In the genomic region with DNA sequence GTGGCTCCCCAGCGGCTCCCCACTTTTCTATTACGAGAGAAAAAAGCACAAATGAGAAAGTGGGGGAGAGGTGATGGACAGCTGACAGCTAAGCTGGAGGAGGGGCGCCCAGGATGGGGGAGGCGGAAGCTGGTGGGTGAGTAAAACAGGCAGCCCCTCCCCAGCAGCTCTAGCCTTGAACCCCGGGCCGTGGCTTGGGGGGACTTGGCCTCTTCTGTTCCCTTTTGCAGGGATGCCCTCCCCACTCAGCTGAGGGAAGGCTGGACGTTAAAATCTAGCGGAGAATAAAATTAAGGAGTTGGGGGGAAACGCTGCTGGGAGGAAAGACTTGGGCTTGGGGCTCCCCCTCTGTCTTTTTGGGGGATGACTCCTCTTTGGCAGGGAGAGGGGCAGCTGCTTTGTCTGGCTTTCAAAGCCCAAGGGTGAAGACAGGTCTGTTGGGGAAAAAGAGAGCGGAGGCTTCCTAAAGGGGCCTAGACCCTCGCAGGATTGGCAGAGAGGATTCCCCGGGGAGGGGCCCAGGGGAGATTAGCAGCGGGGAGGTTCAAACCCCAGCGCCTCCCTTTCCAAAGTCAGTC, we compare ENCODE assay signal across 7 cellular contexts. TPM values are rescaled to one million over a fixed set of nuclear protein-coding genes. Genes with fewer than 3 reads are reported as not detected.
A peak's percentile ranks its signal among the peaks of the same experiment; 100 is the strongest.
DNase-seq lines count a peak whose midpoint lies in the region; ATAC-seq, FAIRE-seq and TF ChIP-seq lines count a peak whose summit lies in the region.
"Had no signal": no experiment of that assay in that cellular context is flagged by ENCODE, and none has a peak within 500 bp of the region (broad histone marks: within the 10 kb centered on the region; RNA-seq: fewer than 3 reads in every experiment).

No MANE protein-coding gene starts in this region.

- intact Hi-C loops in left colon (cut with DNase I, micrococcal nuclease) = no loop called here

- peak; percentile 10 for ATAC-seq in HG03457 (IDR thresholded peaks at IDR 0.05; ENCODE audit: unreplicated experiment)
- ATAC-seq in left colon = no peak
- ATAC-seq in GM18870 (IDR thresholded peaks at IDR 0.05; ENCODE audit: unreplicated experiment) = no peak

- H3K36me3 ChIP-seq in bronchial epithelial cell (ENCODE audit: control insufficient read depth, insufficient read depth, low read length) = peaks cover 9% of the 10 kb centered on the region
- peaks cover 41% of the 10 kb centered on the region for H3K36me3 ChIP-seq in neutrophil

- no peak for FAIRE-seq in bronchial epithelial cell (lab: Jason Lieb, UNC)

- no peak for TF ChIP-seq CTCF in GM12864 (IDR thresholded peaks at IDR 0.05; ENCODE audit: low read depth, low read length, missing control alignments)
- no peak for TF ChIP-seq CTCF in bronchial epithelial cell (IDR thresholded peaks at IDR 0.05; ENCODE audit: insufficient read depth, low read length, severe bottlenecking)
- TF ChIP-seq CTCF in neutrophil (IDR thresholded peaks at IDR 0.05) = no peak

- no peaks in the 10 kb centered on the region for H3K9me3 ChIP-seq in neutrophil

- DNase-seq in GM12864 (ENCODE audit: low read depth) (no peak), bronchial epithelial cell (ENCODE audit: low read depth) (no peak), left colon (no peak)

- no peaks in the 10 kb centered on the region for H3K27me3 ChIP-seq in bronchial epithelial cell (ENCODE audit: control insufficient read depth, insufficient read depth, low read length)
- peaks cover 6% of the 10 kb centered on the region for H3K27me3 ChIP-seq in neutrophil
- H3K27me3 ChIP-seq: SJSA1 had no signal

- H3K27ac ChIP-seq in neutrophil = no peak overlapping the region

- peaks cover 17 to 20% of the 10 kb centered on the region in 2 experiments for H3K4me1 ChIP-seq in neutrophil (ENCODE audit: control insufficient read depth in 1 of 2, insufficient read depth in 1 of 2, low read depth in 1 of 2, low read length in 1 of 2)

- H3K4me3 ChIP-seq in GM12864 (ENCODE audit: low read depth, low read length) (peak overlapping the region; percentile 94), bronchial epithelial cell (ENCODE audit: low read depth, low read length) (peak overlapping the region; percentile 54), neutrophil (ENCODE audit: low read depth in 1 of 2, low read length in 1 of 2) (peak overlapping the region; percentile 58 to 63)

RNA-seq across cellular contexts. Expression of gene SAMD1, which starts 1.4 kb away (rescaled TPM):
- 14.7 and 16.8 TPM in 2 replicates for total RNA-seq in bronchial epithelial cell
- total RNA-seq in left colon = 10 to 100 TPM; 45.8 to 51.5 TPM

RNA-seq across cellular contexts. Expression of gene C19orf67, which starts 6.4 kb away (rescaled TPM):
- total RNA-seq in bronchial epithelial cell = not detected in 2 replicates
- under 1 TPM in 1 of 2 donors, not detected in 1; 0.42 TPM for total RNA-seq in left colon
- total RNA-seq: SJSA1 had no signal

RNA-seq across cellular contexts. Expression of gene MISP3, which starts 19.4 kb away (rescaled TPM):
- total RNA-seq in bronchial epithelial cell (0.26 and 1.4 TPM in 2 replicates), left colon (10 to 100 TPM; 32.9 to 40.3 TPM)

RNA-seq across cellular contexts. Expression of gene PRKACA, which starts 25.6 kb away (rescaled TPM):
- total RNA-seq in bronchial epithelial cell (13.7 and 13.8 TPM in 2 replicates), left colon (10 to 100 TPM; 78.8 to 80.1 TPM)

RNA-seq across cellular contexts. Expression of gene PALM3, which starts 30.1 kb away (rescaled TPM):
- total RNA-seq in bronchial epithelial cell (not detected in 2 replicates), left colon (under 1 TPM; 0.59 to 0.79 TPM)
- total RNA-seq: SJSA1 had no signal

Comparison
In these comparisons a context has a peak if more than half of its experiments do, and no peak if none do; other contexts are left out.
1. RNA of gene MISP3, which starts 19.4 kb away (total RNA-seq): 32.9 to 40.3 TPM in left colon; 0.26 to 1.4 TPM in bronchial epithelial cell; every median in the first group is over 10 times any median in the second.
2. Peak in every context shown above with its lines, with median percentiles within 50 percentile points of each other: H3K4me3 ChIP-seq.